8 cellular contexts compared by ENCODE assay signal in the genomic region with DNA sequence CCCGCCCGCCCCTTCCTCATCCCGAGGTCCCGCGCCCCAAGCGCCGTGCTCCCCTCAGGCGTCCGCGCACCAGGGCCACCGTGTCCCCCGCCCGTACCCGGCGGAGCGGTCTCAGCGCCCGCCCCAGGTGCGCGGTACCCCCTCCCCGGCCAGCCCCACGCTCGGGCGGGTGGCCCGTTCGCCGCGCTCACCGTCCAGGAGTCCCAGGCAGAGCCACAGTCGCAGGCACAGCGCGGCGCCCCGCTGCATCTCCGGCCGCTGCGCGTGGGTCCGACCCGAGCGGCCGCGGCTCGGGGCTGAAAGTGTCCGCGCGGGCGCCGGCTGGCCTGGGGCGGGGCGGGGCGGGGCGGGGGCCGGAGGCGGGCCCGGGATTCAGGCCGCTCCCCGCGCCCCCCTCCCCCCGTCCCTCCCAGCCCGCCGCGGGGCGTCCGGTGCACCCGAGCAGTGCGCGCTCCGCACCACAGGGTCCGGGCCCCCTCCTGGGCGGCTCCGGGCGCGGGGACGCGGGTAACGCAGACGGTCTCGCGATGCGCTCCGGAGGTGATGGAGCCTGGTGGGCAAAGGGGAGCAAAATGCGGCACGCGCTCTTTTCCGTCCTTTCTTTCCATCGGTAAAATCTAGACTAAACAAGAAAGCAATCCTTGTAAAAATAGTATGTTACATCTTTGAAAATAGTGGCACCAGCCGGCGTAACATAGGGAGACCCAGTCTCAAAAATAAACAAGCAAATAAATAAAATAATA. TPM values are rescaled to one million over a fixed set of nuclear protein-coding genes. Genes with fewer than 3 reads are reported as not detected.
DNase-seq lines count a peak whose midpoint lies in the region; ATAC-seq, FAIRE-seq and TF ChIP-seq lines count a peak whose summit lies in the region.

FLT4 (minus strand) TSS at position 304 of the 743 bp plus-strand sequence; CDS start at position 249, 55 bp downstream.

- H3K9me3 Mint-ChIP-seq in activated CD4-positive, alpha-beta T cell treated with anti-CD3 and anti-CD28 coated beads, Interleukin-2, amount 10 ng/mL, durations not matched to agents 7 days and 5 days = no peaks in the 10 kb centered on the region
- no peaks in the 10 kb centered on the region for H3K9me3 Mint-ChIP-seq in type B pancreatic cell

- H3K36me3 Mint-ChIP-seq in activated CD4-positive, alpha-beta T cell treated with anti-CD3 and anti-CD28 coated beads, Interleukin-2, amount 10 ng/mL, durations not matched to agents 7 days and 5 days (ENCODE audit: low read depth) = no peaks in the 10 kb centered on the region
- no peaks in the 10 kb centered on the region for H3K36me3 Mint-ChIP-seq in type B pancreatic cell

- no peak for TF ChIP-seq CTCF in breast epithelium (IDR thresholded peaks at IDR 0.05)
- TF ChIP-seq CTCF in lower lobe of right lung (IDR thresholded peaks at IDR 0.05) = no peak
- TF ChIP-seq CTCF in type B pancreatic cell (conservative IDR thresholded peaks at IDR 0.05) = no peak
- TF ChIP-seq CTCF in kidney (IDR thresholded peaks at IDR 0.05; ENCODE audit: borderline replicate concordance, extremely low read depth, insufficient read depth) = no peak

- DNase-seq in activated CD4-positive, alpha-beta T cell treated with anti-CD3 and anti-CD28 coated beads, Interleukin-2, amount 10 ng/mL, durations not matched to agents 7 days and 5 days = no peak
- no peak for DNase-seq in activated CD4-positive, alpha-beta T cell treated with anti-CD3 and anti-CD28 coated beads for 4 hours
- DNase-seq in breast epithelium (ENCODE audit: low spot score in 2 of 2) = no peak
- no peak for DNase-seq in lower lobe of right lung
- DNase-seq in type B pancreatic cell (ENCODE audit: extremely low spot score, unreplicated experiment) = peak; percentile 63
- DNase-seq in kidney = no peak
- DNase-seq in amygdala (lab: John Stamatoyannopoulos, UW) = no peak

- H3K27ac ChIP-seq in breast epithelium = peak within 1 kb of the TSS in 1 of 2 donors; percentile 38
- peak within 1 kb of the TSS; percentile 67 for H3K27ac ChIP-seq in lower lobe of right lung
- peak within 1 kb of the TSS in 1 of 2 donors; percentile 47 for H3K27ac ChIP-seq in kidney (ENCODE audit: low read depth in 2 of 2, low read length in 2 of 2)

- H3K36me3 ChIP-seq in breast epithelium (no peaks in the 10 kb centered on the region), lower lobe of right lung (no peaks in the 10 kb centered on the region), kidney (ENCODE audit: control insufficient read depth in 1 of 2, insufficient read depth in 2 of 2, low read length in 2 of 2) (no peaks in the 10 kb centered on the region)

- H3K4me1 Mint-ChIP-seq in activated CD4-positive, alpha-beta T cell treated with anti-CD3 and anti-CD28 coated beads, Interleukin-2, amount 10 ng/mL, durations not matched to agents 7 days and 5 days = peaks cover 13% of the 10 kb centered on the region
- peaks cover 12% of the 10 kb centered on the region for H3K4me1 Mint-ChIP-seq in type B pancreatic cell (ENCODE audit: unreplicated experiment)

- no peak within 1 kb of the TSS for H3K27ac Mint-ChIP-seq in activated CD4-positive, alpha-beta T cell treated with anti-CD3 and anti-CD28 coated beads, Interleukin-2, amount 10 ng/mL, durations not matched to agents 7 days and 5 days
- no peak within 1 kb of the TSS for H3K27ac Mint-ChIP-seq in type B pancreatic cell

- H3K4me3 ChIP-seq in breast epithelium (peak within 1 kb of the TSS; percentile 41 to 78 (median 57)), lower lobe of right lung (peak within 1 kb of the TSS; percentile 56), kidney (ENCODE audit: low read length in 2 of 2) (peak within 1 kb of the TSS in 1 of 2 donors; percentile 46)

- POLR2A ChIA-PET in activated CD4-positive, alpha-beta T cell treated with anti-CD3 and anti-CD28 coated beads, Interleukin-2, amount 10 ng/mL, durations not matched to agents 7 days and 5 days (lab: Charles Lee) = no interaction called here

- CTCF ChIA-PET in activated CD4-positive, alpha-beta T cell treated with anti-CD3 and anti-CD28 coated beads, Interleukin-2, amount 10 ng/mL, durations not matched to agents 7 days and 5 days (lab: Charles Lee) = no interaction called here

- H3K27me3 ChIP-seq in breast epithelium (peaks cover 0 to 26% of the 10 kb centered on the region in 2 donors), lower lobe of right lung (ENCODE audit: low read depth) (peaks cover 29% of the 10 kb centered on the region)

- H3K4me1 ChIP-seq in breast epithelium = no peaks in the 10 kb centered on the region
- H3K4me1 ChIP-seq in lower lobe of right lung = peaks cover 8% of the 10 kb centered on the region
- peaks cover 0 to 3% of the 10 kb centered on the region in 2 donors for H3K4me1 ChIP-seq in kidney (ENCODE audit: control insufficient read depth in 1 of 2, insufficient read depth in 1 of 2, low read depth in 1 of 2, low read length in 2 of 2)

- FAIRE-seq in kidney (lab: Jason Lieb, UNC) = no peak

- ATAC-seq in lower lobe of right lung (peak; percentile 22), HG02763 (IDR thresholded peaks at IDR 0.05; ENCODE audit: unreplicated experiment) (no peak)

- TF ChIP-seq POLR2A in breast epithelium (IDR thresholded peaks at IDR 0.05) = no peak

- H3K9me3 ChIP-seq in breast epithelium (no peaks in the 10 kb centered on the region), lower lobe of right lung (no peaks in the 10 kb centered on the region), kidney (ENCODE audit: control insufficient read depth in 1 of 2, low read length in 2 of 2) (no peaks in the 10 kb centered on the region)

- H3K4me3 Mint-ChIP-seq in activated CD4-positive, alpha-beta T cell treated with anti-CD3 and anti-CD28 coated beads, Interleukin-2, amount 10 ng/mL, durations not matched to agents 7 days and 5 days = peak within 1 kb of the TSS; percentile 74
- H3K4me3 Mint-ChIP-seq in type B pancreatic cell = peak within 1 kb of the TSS; percentile 84

- intact Hi-C loops in breast epithelium (cut with DNase I; ENCODE audit: low total_unique reads) (no loop called here), lower lobe of right lung (cut with DNase I) (no loop called here), kidney (cut with DNase I) (no loop called here)

- peak within 1 kb of the TSS in 1 of 2 donors; percentile 19 for H3K9ac ChIP-seq in kidney (ENCODE audit: low read length in 2 of 2)

- H3K27me3 Mint-ChIP-seq in activated CD4-positive, alpha-beta T cell treated with anti-CD3 and anti-CD28 coated beads, Interleukin-2, amount 10 ng/mL, durations not matched to agents 7 days and 5 days = peaks cover 52% of the 10 kb centered on the region
- peaks cover 78% of the 10 kb centered on the region for H3K27me3 Mint-ChIP-seq in type B pancreatic cell

RNA-seq across cellular contexts. Expression of gene FLT4, which starts in this region (rescaled TPM):
- total RNA-seq in activated CD4-positive, alpha-beta T cell treated with anti-CD3 and anti-CD28 coated beads, Interleukin-2, amount 10 ng/mL, durations not matched to agents 7 days and 5 days = under 1 TPM; 0.25 TPM
- 10 to 100 TPM in 1 of 3 donors, 1 to 10 TPM in 2; 4.3 to 35.7 (median 7.9) TPM for total RNA-seq in breast epithelium
- 24.8 TPM for total RNA-seq in lower lobe of right lung
- total RNA-seq in type B pancreatic cell (ENCODE audit: low replicate concordance) = 0.45 and 3.4 TPM in 2 replicates
- 29.4 TPM for total RNA-seq in kidney
- 6.9 TPM for polyA plus RNA-seq in kidney (ENCODE audit: insufficient read depth, low read depth, low replicate concordance)
